Comparison of ENCODE assay signal across 27 cellular contexts in the genomic region with DNA sequence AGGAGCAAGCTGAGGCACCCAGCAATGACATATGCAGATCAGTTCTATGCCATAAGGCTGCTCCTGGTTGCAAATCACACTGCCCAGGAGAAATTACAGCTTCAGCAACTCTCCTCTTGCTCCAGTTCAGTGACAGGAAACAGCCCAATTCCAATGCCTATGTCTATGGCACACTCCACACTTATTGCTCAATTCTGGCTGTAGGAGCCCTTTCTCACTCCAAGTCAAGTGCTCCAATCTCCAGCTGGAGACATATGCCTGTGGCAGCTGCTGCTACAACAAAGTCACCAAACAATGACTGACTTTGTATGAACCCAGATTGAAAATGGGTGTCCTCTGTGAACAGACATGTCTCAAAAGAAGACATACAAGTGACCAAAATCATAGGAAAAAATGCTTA. TPM values are rescaled to one million over a fixed set of nuclear protein-coding genes. Genes with fewer than 3 reads are reported as not detected.
"Had no signal": no experiment of that assay in that cellular context is flagged by ENCODE, and none has a peak within 500 bp of the region (broad histone marks: within the 10 kb centered on the region; RNA-seq: fewer than 3 reads in every experiment).

No MANE protein-coding gene starts in this region.

- DNase-seq: colonic mucosa; effector CD8-positive, alpha-beta T cell; endodermal cell; foreskin melanocyte; glutamatergic neuron; mucosa of descending colon; naive B cell; spleen; stimulated activated naive CD4-positive, alpha-beta T cell; stimulated activated naive CD8-positive, alpha-beta T cell treated with anti-CD3 and anti-CD28 coated beads, Interleukin-15, amount 100 ng/mL, for 72 hours; transverse colon had no signal

- H3K4me1 ChIP-seq: colonic mucosa, parathyroid adenoma, spleen, suprapubic skin, transverse colon, vagina had no signal

- ATAC-seq: esophagus mucosa; left lobe of liver; mucosa of descending colon; natural killer cell treated with Interleukin-12 subunit alpha and Interleukin-12 subunit beta and Interleukin-15 and Interleukin-18, amount 100 ng/mL, for 72 hours; stimulated activated naive CD8-positive, alpha-beta T cell treated with anti-CD3 and anti-CD28 coated beads, Interleukin-15, amount 100 ng/mL, for 72 hours had no signal

- H3K36me3 Mint-ChIP-seq: memory B cell; naive B cell; natural killer cell treated with Interleukin-12 subunit alpha and Interleukin-12 subunit beta and Interleukin-15 and Interleukin-18, amount 100 ng/mL, for 72 hours had no signal

- H3K36me3 ChIP-seq: colonic mucosa, spleen, suprapubic skin, transverse colon, vagina had no signal

- H3K27ac Mint-ChIP-seq: dendritic cell treated with granulocyte-macrophage colony-stimulating factor and Interleukin-4, amounts not matched to agents 40 ng/mL and 50 ng/mL, for 4 days; endodermal cell; memory B cell; naive B cell; natural killer cell treated with Interleukin-12 subunit alpha and Interleukin-12 subunit beta and Interleukin-15 and Interleukin-18, amount 100 ng/mL, for 72 hours; progenitor cell of endocrine pancreas; stimulated activated naive CD8-positive, alpha-beta T cell treated with anti-CD3 and anti-CD28 coated beads, Interleukin-15, amount 100 ng/mL, for 72 hours had no signal

- H3K9ac ChIP-seq: parathyroid adenoma had no signal

- H3K9me3 Mint-ChIP-seq: natural killer cell treated with Interleukin-12 subunit alpha and Interleukin-12 subunit beta and Interleukin-15 and Interleukin-18, amount 100 ng/mL, for 72 hours had no signal

- H2AFZ ChIP-seq: parathyroid adenoma had no signal

- H3K4me3 Mint-ChIP-seq: central memory CD8-positive, alpha-beta T cell; dendritic cell treated with granulocyte-macrophage colony-stimulating factor and Interleukin-4, amounts not matched to agents 40 ng/mL and 50 ng/mL, for 4 days; endodermal cell; memory B cell; naive B cell; natural killer cell treated with Interleukin-12 subunit alpha and Interleukin-12 subunit beta and Interleukin-15 and Interleukin-18, amount 100 ng/mL, for 72 hours; neural crest cell; stimulated activated naive CD8-positive, alpha-beta T cell treated with anti-CD3 and anti-CD28 coated beads, Interleukin-15, amount 100 ng/mL, for 72 hours had no signal

- H3K4me1 Mint-ChIP-seq: central memory CD8-positive, alpha-beta T cell; endodermal cell; memory B cell; naive B cell; neural crest cell; stimulated activated naive CD8-positive, alpha-beta T cell treated with anti-CD3 and anti-CD28 coated beads, Interleukin-15, amount 100 ng/mL, for 72 hours had no signal

- H3K4me3 ChIP-seq: colonic mucosa, lung, mucosa of descending colon, skin epidermis, spleen, suprapubic skin, transverse colon, vagina had no signal

- H3K27me3 Mint-ChIP-seq: central memory CD8-positive, alpha-beta T cell; dendritic cell treated with granulocyte-macrophage colony-stimulating factor and Interleukin-4, amounts not matched to agents 40 ng/mL and 50 ng/mL, for 4 days; memory B cell; naive B cell; natural killer cell treated with Interleukin-12 subunit alpha and Interleukin-12 subunit beta and Interleukin-15 and Interleukin-18, amount 100 ng/mL, for 72 hours; progenitor cell of endocrine pancreas; stimulated activated naive CD8-positive, alpha-beta T cell treated with anti-CD3 and anti-CD28 coated beads, Interleukin-15, amount 100 ng/mL, for 72 hours had no signal

- H3K9me3 ChIP-seq: colonic mucosa, mucosa of descending colon, transverse colon, vagina had no signal

- H3K27me3 ChIP-seq: colonic mucosa, spleen, suprapubic skin, transverse colon, vagina had no signal

- H3K27ac ChIP-seq: colonic mucosa, epithelial cell of prostate, parathyroid adenoma, skin epidermis, spleen, suprapubic skin, transverse colon, vagina had no signal

RNA-seq across cellular contexts. Expression of a gene that starts 31.8 kb away (rescaled TPM):
- total RNA-seq: chondrocyte; natural killer cell treated with Interleukin-12 subunit alpha and Interleukin-12 subunit beta and Interleukin-15 and Interleukin-18, amount 100 ng/mL, for 72 hours had no signal
- polyA plus RNA-seq: keratinocyte had no signal
